Comparison of ENCODE assay signal across 21 cellular contexts in genomic region chr20:59802471-59803221, GRCh38.
DNase-seq lines count a peak whose midpoint lies in the region; TF ChIP-seq lines count a peak whose summit lies in the region.
"Had no signal": no experiment of that assay in that cellular context is flagged by ENCODE, and none has a peak within 500 bp of the region (broad histone marks: within the 10 kb centered on the region; RNA-seq: fewer than 3 reads in every experiment).

No MANE protein-coding gene starts in this region.

- peaks cover 0 to 3% (median 0%) of the 10 kb centered on the region in 4 donors for H3K9me3 ChIP-seq in sigmoid colon

- no peak overlapping the region for H3K4me3 ChIP-seq in sigmoid colon
- H3K4me3 ChIP-seq: cardiac muscle cell, neural progenitor cell, PC-9 had no signal

- whole genome bisulfite sequencing in sigmoid colon, 2 donors, result 84 to 88% methylated on average over 9 of the region's 9 CpGs

- no peak for TF ChIP-seq EP300 in sigmoid colon (IDR thresholded peaks at IDR 0.05)

- DNase-seq in D341Med (ENCODE audit: low spot score) (peak; percentile 14), hippocampal formation (lab: John Stamatoyannopoulos, UW) (peak; percentile 22), sigmoid colon (peak; percentile 47), NCI-H1048 (lab: John Stamatoyannopoulos, UW) (no peak), HT-29 (ENCODE audit: low spot score) (no peak), GM10248 (ENCODE audit: extremely low spot score) (no peak)
- DNase-seq: ACHN; DMS53; NCI-H1092 treated with DMSO at 0.1 percent for 48 hours; NCI-H187 treated with DMSO at 0.1 percent for 48 hours; NCI-H526; NK-92 treated with Interleukin-12 subunit alpha and Interleukin-12 subunit beta, amount 100 ng/mL, for 24 hours; PC-9; SHP77; stimulated activated naive CD4-positive, alpha-beta T cell; SW 1271; T-helper 9 cell had no signal

- no peak for TF ChIP-seq CTCF in sigmoid colon (IDR thresholded peaks at IDR 0.05)
- TF ChIP-seq CTCF in GM10248 (IDR thresholded peaks at IDR 0.05; ENCODE audit: control extremely low read depth, extremely low read depth, low read depth, missing control alignments), result no peak

- no peak for TF ChIP-seq POLR2A in sigmoid colon (IDR thresholded peaks at IDR 0.05)

- no peaks in the 10 kb centered on the region for H3K36me3 ChIP-seq in sigmoid colon
- H3K36me3 ChIP-seq: cardiac muscle cell, neural progenitor cell had no signal

- H3K4me1 ChIP-seq in sigmoid colon, result no peaks in the 10 kb centered on the region
- H3K4me1 ChIP-seq: neural progenitor cell had no signal

- intact Hi-C loops in sigmoid colon (cut with DNase I), result no loop called here

- H3K27ac ChIP-seq in angular gyrus (ENCODE audit: low read depth, low read length) (peak overlapping the region; percentile 27), sigmoid colon (no peak overlapping the region)
- H3K27ac ChIP-seq: cardiac muscle cell, neural progenitor cell, PC-9, VCaP had no signal

- POLR2A ChIA-PET in GM10248 (lab: Yijun Ruan, JAX), result no interaction called here

- CTCF ChIA-PET in GM10248 (lab: Yijun Ruan, JAX), result no interaction called here

- no peaks in the 10 kb centered on the region for H3K27me3 ChIP-seq in sigmoid colon
- H3K27me3 ChIP-seq: cardiac muscle cell had no signal

Comparison
In these comparisons a context has a peak if more than half of its experiments do, and no peak if none do; other contexts are left out.
1. DNase-seq: peak in D341Med (single experiment), hippocampal formation (2 of 2) and sigmoid colon (single experiment); none in NCI-H1048 (single experiment), HT-29 (single experiment) and GM10248 (single experiment).